In genomic region chr6:55953384-55953783, GRCh38 we compare ENCODE assay signal across 8 cellular contexts.
DNase-seq lines count a peak whose midpoint lies in the region; ATAC-seq and TF ChIP-seq lines count a peak whose summit lies in the region.

No MANE protein-coding gene starts in this region.

- peaks cover 0 to 8% (median 0%) of the 10 kb centered on the region in 12 donors for H3K9me3 ChIP-seq in heart left ventricle
- no peaks in the 10 kb centered on the region for H3K9me3 ChIP-seq in colonic mucosa

- H3K27ac ChIP-seq in heart left ventricle (no peak overlapping the region), colonic mucosa (no peak overlapping the region)

- H3K4me1 Mint-ChIP-seq in type B pancreatic cell (ENCODE audit: unreplicated experiment), result no peaks in the 10 kb centered on the region

- peak overlapping the region in 9 of 12 donors; percentile 14 to 50 (median 26) for H3K4me3 ChIP-seq in heart left ventricle
- no peak overlapping the region for H3K4me3 ChIP-seq in colonic mucosa

- peak; percentile 68 for DNase-seq in NCI-H510A treated with DMSO at 0.1 percent for 48 hours (lab: John Stamatoyannopoulos, UW)
- no peak for DNase-seq in NCI-H510A (lab: John Stamatoyannopoulos, UW)
- DNase-seq in SHP77 treated with DMSO at 0.1 percent for 48 hours (lab: John Stamatoyannopoulos, UW), result peak; percentile 48
- DNase-seq in heart left ventricle, result no peak
- DNase-seq in type B pancreatic cell (ENCODE audit: extremely low spot score, unreplicated experiment), result no peak
- no peak for DNase-seq in COLO668 (lab: John Stamatoyannopoulos, UW; ENCODE audit: unreplicated experiment)
- no peak for DNase-seq in colonic mucosa
- DNase-seq in CD1c-positive myeloid dendritic cell (ENCODE audit: extremely low spot score), result no peak

- H3K36me3 ChIP-seq in heart left ventricle (no peaks in the 10 kb centered on the region), colonic mucosa (no peaks in the 10 kb centered on the region)

- H3K4me1 ChIP-seq in heart left ventricle, result peaks cover 0 to 6% (median 0%) of the 10 kb centered on the region in 12 donors
- H3K4me1 ChIP-seq in colonic mucosa, result no peaks in the 10 kb centered on the region

- H3K27me3 Mint-ChIP-seq in type B pancreatic cell, result no peaks in the 10 kb centered on the region

- H3K9me3 Mint-ChIP-seq in type B pancreatic cell, result peaks cover 7% of the 10 kb centered on the region

- WGBS in heart left ventricle, 4 donors, result 18 to 26% (median 24%) methylated on average over 7 of the region's 7 CpGs

- no peaks in the 10 kb centered on the region for H3K36me3 Mint-ChIP-seq in type B pancreatic cell

- no peak overlapping the region for H3K9ac ChIP-seq in colonic mucosa (ENCODE audit: low read depth in 2 of 2, low read length in 2 of 2)

- H3K4me3 Mint-ChIP-seq in type B pancreatic cell, result no peak overlapping the region

- intact Hi-C loops in heart left ventricle (cut with DNase I), result loop anchor here (2.0 to 10.0 kb wide), 8 partner anchors 79 to 679 kb away; partner anchors contain the start of gene BMP5 (in 1 of the 10)
- intact Hi-C loops in colonic mucosa (cut with DNase I), result loop anchor here (5.0 kb wide), 1 partner anchor 506 kb away; no protein-coding TSS in a partner anchor

- peak in 3 of 4 donors; percentile 33 to 67 (median 45) for ATAC-seq in heart left ventricle

- H3K27me3 ChIP-seq in heart left ventricle (no peaks in the 10 kb centered on the region), colonic mucosa (no peaks in the 10 kb centered on the region)

- no peak for TF ChIP-seq POLR2A in heart left ventricle (IDR thresholded peaks at IDR 0.05)

- peak in 11 of 12 donors; percentile 11 to 58 (median 45) for TF ChIP-seq CTCF in heart left ventricle (IDR thresholded peaks at IDR 0.05)
- TF ChIP-seq CTCF in type B pancreatic cell (conservative IDR thresholded peaks at IDR 0.05), result peak; percentile 47
- TF ChIP-seq CTCF in colonic mucosa (IDR thresholded peaks at IDR 0.05), result no peak

- H3K27ac Mint-ChIP-seq in type B pancreatic cell, result no peak overlapping the region

Comparison
In these comparisons a context has a peak if more than half of its experiments do, and no peak if none do; other contexts are left out.
1. DNase-seq: peak in NCI-H510A treated with DMSO at 0.1 percent for 48 hours (single experiment) and SHP77 treated with DMSO at 0.1 percent for 48 hours (single experiment); none in NCI-H510A (single experiment), heart left ventricle (0 of 5), type B pancreatic cell (single experiment), COLO668 (single experiment), colonic mucosa (single experiment) and CD1c-positive myeloid dendritic cell (single experiment).